16 cellular contexts compared by ENCODE assay signal in the genomic region with DNA sequence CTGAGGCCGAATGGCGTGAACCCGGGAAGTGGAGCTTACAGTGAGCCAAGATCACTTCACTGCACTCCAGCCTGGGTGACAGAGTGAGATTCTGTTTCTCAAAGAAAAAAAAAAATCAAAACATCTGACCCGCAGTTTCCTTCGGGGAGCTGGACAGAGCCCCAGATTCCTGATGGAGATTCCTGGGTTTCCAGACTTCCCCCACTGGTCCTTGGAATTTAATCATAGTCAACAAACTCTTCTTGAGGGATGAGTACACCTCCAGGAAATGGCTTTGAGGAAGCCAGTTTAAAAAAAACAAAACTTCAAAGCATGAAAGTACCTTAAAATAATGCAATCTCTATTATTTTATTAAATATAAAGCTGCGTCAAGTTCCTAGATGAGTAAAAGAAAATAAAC. TPM values are rescaled to one million over a fixed set of nuclear protein-coding genes. Genes with fewer than 3 reads are reported as not detected.
DNase-seq lines count a peak whose midpoint lies in the region; ATAC-seq and TF ChIP-seq lines count a peak whose summit lies in the region.
"Had no signal": no experiment of that assay in that cellular context is flagged by ENCODE, and none has a peak within 500 bp of the region (broad histone marks: within the 10 kb centered on the region; RNA-seq: fewer than 3 reads in every experiment).

No MANE protein-coding gene starts in this region.

- intact Hi-C loops in PC-3 (cut with micrococcal nuclease) = no loop called here

- no peaks in the 10 kb centered on the region for H3K27me3 ChIP-seq in PC-3 (ENCODE audit: low read length)

- H4K20me1 ChIP-seq in PC-3 (ENCODE audit: low read length) = no peaks in the 10 kb centered on the region

- peaks cover 6% of the 10 kb centered on the region; the same call in 1 of the 2 replicates for H3K4me1 ChIP-seq in PC-3 (ENCODE audit: insufficient read depth, low read length)

- H3K4me2 ChIP-seq in PC-3 (ENCODE audit: low read length) = no peak overlapping the region

- H3K9me3 Mint-ChIP-seq in activated T-helper 17 cell treated with anti-CD3 and anti-CD28 coated beads, Interleukin-2, amount 50 U/mL, for 72 hours = no peaks in the 10 kb centered on the region

- H3K9me3 ChIP-seq in PC-3 (ENCODE audit: low read length) = no peaks in the 10 kb centered on the region
- H3K9me3 ChIP-seq: mucosa of descending colon had no signal

- no peaks in the 10 kb centered on the region for H3K9me2 ChIP-seq in PC-3 (replicated peaks; ENCODE audit: low read length)

- no peak overlapping the region for H2AFZ ChIP-seq in PC-3 (ENCODE audit: low read length)

- H3K36me3 Mint-ChIP-seq in activated T-helper 17 cell treated with anti-CD3 and anti-CD28 coated beads, Interleukin-2, amount 50 U/mL, for 72 hours (ENCODE audit: low read depth) = peaks cover 65% of the 10 kb centered on the region

- H3K27me3 Mint-ChIP-seq in activated T-helper 17 cell treated with anti-CD3 and anti-CD28 coated beads, Interleukin-2, amount 50 U/mL, for 72 hours = no peaks in the 10 kb centered on the region
- H3K27me3 Mint-ChIP-seq: stimulated activated memory B cell treated with anti-CD40 and anti-IgM and Interleukin-4, amounts not matched to agents 10 μg/mL and 1 μg/mL and 100 μg/mL, for 72 hours had no signal

- peak overlapping the region; percentile 92 for H3K27ac Mint-ChIP-seq in activated T-helper 17 cell treated with anti-CD3 and anti-CD28 coated beads, Interleukin-2, amount 50 U/mL, for 72 hours

- BruUV-seq in PC-3 (replicated peaks; lab: Mats Ljungman, UMichigan) = no TSS peak

- H3K4me1 Mint-ChIP-seq in activated T-helper 17 cell treated with anti-CD3 and anti-CD28 coated beads, Interleukin-2, amount 50 U/mL, for 72 hours = peaks cover 9% of the 10 kb centered on the region

- peak overlapping the region; percentile 91 for H3K4me3 Mint-ChIP-seq in activated T-helper 17 cell treated with anti-CD3 and anti-CD28 coated beads, Interleukin-2, amount 50 U/mL, for 72 hours

- H3K9ac ChIP-seq in PC-3 (ENCODE audit: low read length) = no peak overlapping the region

- peaks cover 38% of the 10 kb centered on the region for H3K79me2 ChIP-seq in PC-3 (ENCODE audit: low read length)

- CTCF ChIA-PET in PC-3 (lab: Charles Lee) = no interaction called here

- H3K4me3 ChIP-seq in fibroblast of villous mesenchyme (ENCODE audit: low read depth, low read length) (no peak overlapping the region), PC-3 (ENCODE audit: low read length) (no peak overlapping the region)

- DNase-seq in EH (ENCODE audit: low read depth) = peak; percentile 72
- DNase-seq in fibroblast of villous mesenchyme (ENCODE audit: low read depth) = peak; percentile 16
- DNase-seq in dedifferentiated amniotic fluid mesenchymal stem cell (ENCODE audit: extremely low spot score) = no peak
- DNase-seq in PC-3 = no peak
- DNase-seq: AML-193; KBM-7; mucosa of descending colon; NCI-H1436 treated with DMSO at 0.1 percent for 48 hours; NCI-H526 treated with DMSO at 0.1 percent for 48 hours; Right ventricle myocardium superior; stimulated activated CD4-positive, alpha-beta T cell treated with anti-CD3 and anti-CD28 coated beads, Interleukin-2, amount 100 ng/mL, for 48 hours had no signal

- peaks cover 27% of the 10 kb centered on the region for H3K36me3 ChIP-seq in PC-3 (ENCODE audit: low read depth, low read length)

- ATAC-seq in activated T-helper 17 cell treated with anti-CD3 and anti-CD28 coated beads, Interleukin-2, amount 50 U/mL, for 72 hours (replicated peaks) = no peak
- ATAC-seq in GM18502 (IDR thresholded peaks at IDR 0.05; ENCODE audit: poor library complexity, unreplicated experiment) = no peak
- ATAC-seq in GM19397 (IDR thresholded peaks at IDR 0.05; ENCODE audit: unreplicated experiment) = no peak
- ATAC-seq in PC-3 = no peak

- POLR2A ChIA-PET in PC-3 (lab: Charles Lee; ENCODE audit: unreplicated experiment) = no interaction called here

- TF ChIP-seq CTCF in 22Rv1 (IDR thresholded peaks at IDR 0.05) (no peak), fibroblast of villous mesenchyme (IDR thresholded peaks at IDR 0.05; ENCODE audit: insufficient read depth, low read depth, low read length) (no peak), PC-3 (conservative IDR thresholded peaks at IDR 0.05; ENCODE audit: low read depth, low read length) (no peak)

- H3K27ac ChIP-seq in 22Rv1 (peak overlapping the region; percentile 68; the same call in 1 of the 2 replicates), PC-3 (ENCODE audit: low read length) (no peak overlapping the region)

- no peaks in the 10 kb centered on the region for H3F3A ChIP-seq in PC-3 (ENCODE audit: low read length, unreplicated experiment)

RNA-seq across cellular contexts. Expression of a gene that starts 1.1 kb away (rescaled TPM):
- 10 to 100 TPM; 46.7 to 66.0 TPM for total RNA-seq in activated T-helper 17 cell treated with anti-CD3 and anti-CD28 coated beads, Interleukin-2, amount 50 U/mL, for 72 hours
- total RNA-seq in fibroblast of villous mesenchyme = 43.6 and 67.6 TPM in 2 replicates
- 88.4 and 146 TPM in 2 replicates for total RNA-seq in PC-3 (2014; rRNA removed)

RNA-seq across cellular contexts. Expression of a gene that starts 8.1 kb away (rescaled TPM):
- total RNA-seq in activated T-helper 17 cell treated with anti-CD3 and anti-CD28 coated beads, Interleukin-2, amount 50 U/mL, for 72 hours = 10 to 100 TPM; 20.9 to 40.2 TPM
- total RNA-seq in fibroblast of villous mesenchyme (18.4 and 19.0 TPM in 2 replicates), PC-3 (2014; rRNA removed) (42.6 and 42.9 TPM in 2 replicates)

RNA-seq across cellular contexts. Expression of a gene that starts 8.2 kb away (rescaled TPM):
- 10 to 100 TPM; 64.5 to 71.9 TPM for total RNA-seq in activated T-helper 17 cell treated with anti-CD3 and anti-CD28 coated beads, Interleukin-2, amount 50 U/mL, for 72 hours
- total RNA-seq in fibroblast of villous mesenchyme (13.4 and 30.3 TPM in 2 replicates), PC-3 (2014; rRNA removed) (58.5 and 59.3 TPM in 2 replicates)

Comparison
In these comparisons a context has a peak if more than half of its experiments do, and no peak if none do; other contexts are left out.
1. DNase-seq: peak in EH (single experiment) and fibroblast of villous mesenchyme (single experiment); none in dedifferentiated amniotic fluid mesenchymal stem cell (single experiment) and PC-3 (single experiment).